ENCODE assay signal across 9 cellular contexts in genomic region chrX:53319614-53320542, GRCh38. TPM values are rescaled to one million over a fixed set of nuclear protein-coding genes. Genes with fewer than 3 reads are reported as not detected.
DNase-seq lines count a peak whose midpoint lies in the region; ATAC-seq and TF ChIP-seq lines count a peak whose summit lies in the region.
"Had no signal": no experiment of that assay in that cellular context is flagged by ENCODE, and none has a peak within 500 bp of the region (broad histone marks: within the 10 kb centered on the region; RNA-seq: fewer than 3 reads in every experiment).

No MANE protein-coding gene starts in this region.

- H3K27ac ChIP-seq in ACC112 (ENCODE audit: low read depth, low read length) (no peak overlapping the region), HUES6 (ENCODE audit: low read depth, low read length) (no peak overlapping the region), dorsolateral prefrontal cortex (peak overlapping the region in 43 of 59 donors; percentile 6 to 85 (median 52))

- no peaks in the 10 kb centered on the region; the same call in 1 of the 2 replicates for H3K9me3 ChIP-seq in HUES6 (ENCODE audit: control insufficient read depth, insufficient read depth, low read depth, low read length)

- H3K4me3 ChIP-seq in ACC112 (ENCODE audit: low read depth, low read length): peak overlapping the region; percentile 76
- H3K4me3 ChIP-seq in HUES6 (ENCODE audit: low read depth, low read length): peak overlapping the region; percentile 78
- peak overlapping the region; percentile 36 to 76 (median 64) for H3K4me3 ChIP-seq in dorsolateral prefrontal cortex
- H3K4me3 ChIP-seq: GM12878 had no signal

- H3K4me1 Mint-ChIP-seq in naive B cell: peaks cover 19 to 31% (median 21%) of the 10 kb centered on the region in 3 donors

- ATAC-seq in naive B cell (ENCODE audit: low read depth in 2 of 2): no peak
- no peak for ATAC-seq in GM19328 (IDR thresholded peaks at IDR 0.05; ENCODE audit: unreplicated experiment)
- ATAC-seq in HG03354 (IDR thresholded peaks at IDR 0.05; ENCODE audit: poor library complexity, severe bottlenecking, unreplicated experiment): no peak
- no peak for ATAC-seq in GM18907 (IDR thresholded peaks at IDR 0.05; ENCODE audit: unreplicated experiment)
- ATAC-seq in GM18867 (IDR thresholded peaks at IDR 0.05; ENCODE audit: unreplicated experiment): no peak
- ATAC-seq: GM12878 had no signal

- H2AFZ ChIP-seq in ACC112 (ENCODE audit: low read length, unreplicated experiment): peak overlapping the region; percentile 75

- H3K27me3 ChIP-seq in ACC112 (ENCODE audit: insufficient read depth, low read length): peaks cover 20% of the 10 kb centered on the region
- H3K27me3 ChIP-seq in HUES6 (ENCODE audit: control insufficient read depth, insufficient read depth, low read length): peaks cover 66% of the 10 kb centered on the region
- H3K27me3 ChIP-seq in dorsolateral prefrontal cortex: peaks cover 0 to 92% (median 47%) of the 10 kb centered on the region in 45 donors

- H3K4me1 ChIP-seq in ACC112 (ENCODE audit: control insufficient read depth, insufficient read depth, low read length, unreplicated experiment): no peaks in the 10 kb centered on the region
- peaks cover 41% of the 10 kb centered on the region for H3K4me1 ChIP-seq in HUES6 (ENCODE audit: control insufficient read depth, insufficient read depth, low read length)

- H3K27me3 Mint-ChIP-seq in naive B cell: peaks cover 46 to 79% (median 54%) of the 10 kb centered on the region in 3 donors

- intact Hi-C loops in dorsolateral prefrontal cortex (cut with DNase I): loop anchor here (5.0 to 10.0 kb wide), 2 partner anchors 95 to 112 kb away; partner anchors contain the start of genes HSD17B10 (in 1 of the 2) and KDM5C (in 1 of the 2)

- no peak for TF ChIP-seq CTCF in dorsolateral prefrontal cortex (IDR thresholded peaks at IDR 0.05 in 54 of 56, conservative IDR thresholded peaks at IDR 0.05 in 2 of 56; ENCODE audit: low read depth in 1 of 56, partially characterized antibody in 56 of 56)

- H3K36me3 Mint-ChIP-seq in naive B cell: peaks cover 4 to 25% of the 10 kb centered on the region in 2 donors

- H3K4me3 Mint-ChIP-seq in naive B cell: peak overlapping the region; percentile 82 to 94 (median 84)

- H3K9ac ChIP-seq in HUES6 (ENCODE audit: low read length): no peak overlapping the region

- DNase-seq in dorsolateral prefrontal cortex (peak in 1 of 10 donors; percentile 49), naive B cell (no peak)

- H3K27ac Mint-ChIP-seq in naive B cell: peak overlapping the region in 2 of 6 donors; percentile 34 to 68

- no peaks in the 10 kb centered on the region for H3K79me2 ChIP-seq in ACC112 (ENCODE audit: control insufficient read depth, insufficient read depth, low read length, unreplicated experiment)

- peaks cover 0 to 8% (median 3%) of the 10 kb centered on the region in 7 donors for H3K9me3 Mint-ChIP-seq in naive B cell

- H3K36me3 ChIP-seq in ACC112 (ENCODE audit: insufficient read depth, low read length) (no peaks in the 10 kb centered on the region), HUES6 (ENCODE audit: control insufficient read depth, insufficient read depth, low read length) (no peaks in the 10 kb centered on the region)

RNA-seq across cellular contexts. Expression of gene IQSEC2, which starts 38.5 kb away (rescaled TPM):
- total RNA-seq in dorsolateral prefrontal cortex: 100 to 1,000 TPM in 94 of 120 experiments, 10 to 100 TPM in 26; 38.4 to 158 (median 113) TPM
- 1 to 10 TPM in 2 of 6 donors, under 1 TPM in 3, not detected in 1; 0.49 to 2.2 (median 0.89) TPM for polyA plus RNA-seq in naive B cell (ENCODE audit: low read depth in 6 of 6)

Comparison
In these comparisons a context has a peak if more than half of its experiments do, and no peak if none do; other contexts are left out.
1. H3K27ac ChIP-seq: peak in dorsolateral prefrontal cortex (43 of 59); none in ACC112 (single experiment) and HUES6 (single experiment).
2. Peak in every context shown above with its lines, with median percentiles within 50 percentile points of each other: H3K4me3 ChIP-seq.